In genomic region chr12:5614206-5614605, GRCh38 we compare ENCODE assay signal across 18 cellular contexts.
"Had no signal": no experiment of that assay in that cellular context is flagged by ENCODE, and none has a peak within 500 bp of the region (broad histone marks: within the 10 kb centered on the region; RNA-seq: fewer than 3 reads in every experiment).

No MANE protein-coding gene starts in this region.

- ATAC-seq: heart left ventricle; left lobe of liver; naive thymus-derived CD4-positive, alpha-beta T cell; psoas muscle; sciatic nerve; stimulated activated memory B cell treated with anti-CD40 and anti-IgM and Interleukin-4, amounts not matched to agents 10 μg/mL and 1 μg/mL and 100 μg/mL, for 72 hours; upper lobe of right lung had no signal

- DNase-seq: erythroblast; foreskin melanocyte; heart left ventricle; hippocampal formation; kidney glomerular epithelial cell; mammary epithelial cell; naive thymus-derived CD4-positive, alpha-beta T cell; nephron progenitor cell; psoas muscle; spleen; stimulated activated CD4-positive, alpha-beta T cell treated with anti-CD3 and anti-CD28 coated beads, Interleukin-15, amount 100 ng/mL, for 24 hours; stimulated activated CD4-positive, alpha-beta T cell treated with anti-CD3 and anti-CD28 coated beads, Interleukin-1b, Interleukin-23, amount 100 ng/mL, for 48 hours; stimulated activated CD4-positive, alpha-beta T cell treated with anti-CD3 and anti-CD28 coated beads, Interleukin-4, amount 100 ng/mL, for 24 hours; testis; upper lobe of right lung had no signal
